Comparison of ENCODE assay signal across 15 cellular contexts in the genomic region with DNA sequence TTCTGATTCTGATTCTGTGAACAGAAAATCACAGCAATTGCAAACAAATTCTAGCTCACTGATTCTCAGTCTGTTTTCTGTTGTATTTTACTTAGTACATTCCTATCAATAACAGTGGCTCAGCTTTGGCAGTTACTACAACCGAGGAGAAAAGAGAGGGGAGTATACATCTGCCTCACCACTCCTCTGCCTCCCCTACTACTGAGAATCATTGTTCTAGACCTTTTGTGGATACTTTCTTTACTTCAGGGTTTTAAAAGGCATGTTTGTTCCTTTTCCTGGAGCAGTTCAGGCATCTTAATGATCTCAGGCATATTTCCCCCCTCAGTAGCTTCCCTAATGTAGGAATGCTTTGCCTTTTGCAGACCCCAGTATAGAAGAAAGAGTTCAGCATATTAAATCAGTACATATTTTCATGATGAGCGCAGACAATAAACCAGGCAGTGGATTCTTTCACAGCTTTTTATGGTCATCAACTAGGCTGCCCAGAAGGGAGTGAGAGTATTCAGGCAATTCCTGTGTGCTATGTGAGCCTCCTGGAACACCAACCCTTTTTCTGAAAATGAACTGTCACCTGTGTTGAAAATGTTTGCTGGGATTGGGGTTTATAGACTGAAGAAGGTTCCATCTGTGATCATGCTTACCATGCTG. TPM values are rescaled to one million over a fixed set of nuclear protein-coding genes. Genes with fewer than 3 reads are reported as not detected.
DNase-seq lines count a peak whose midpoint lies in the region; TF ChIP-seq lines count a peak whose summit lies in the region.
"Had no signal": no experiment of that assay in that cellular context is flagged by ENCODE, and none has a peak within 500 bp of the region (broad histone marks: within the 10 kb centered on the region; RNA-seq: fewer than 3 reads in every experiment).

No MANE protein-coding gene starts in this region.

- TF ChIP-seq CTCF in esophagus squamous epithelium (IDR thresholded peaks at IDR 0.05): no peak

- 50 to 60% methylated on average over 1 to 2 of the region's 2 CpGs for WGBS in esophagus squamous epithelium, 2 donors
- WGBS in neuronal stem cell (ENCODE audit: extremely low coverage in 2 of 2, insufficient read length in 2 of 2, insufficient replicate concordance in 1 of 2), 2 donors: no CpG with 5 or more reads among the region's 2 CpGs

- no peak overlapping the region for H4K91ac ChIP-seq in neuronal stem cell (ENCODE audit: low read depth, low read length, poor library complexity)

- H4K8ac ChIP-seq in neuronal stem cell (ENCODE audit: low read depth, low read length): no peak overlapping the region

- no peak overlapping the region for H3K18ac ChIP-seq in neuronal stem cell (ENCODE audit: low read length)

- no peak overlapping the region for H2BK15ac ChIP-seq in neuronal stem cell (ENCODE audit: low read length)

- H2BK120ac ChIP-seq in neuronal stem cell (ENCODE audit: low read depth, low read length): no peak overlapping the region

- DNase-seq in SK-N-MC (ENCODE audit: low read depth, low spot score) (no peak), esophagus squamous epithelium (lab: John Stamatoyannopoulos, UW) (no peak), neuronal stem cell (ENCODE audit: low spot score) (no peak), head of caudate nucleus (no peak), DMS53 treated with DMSO at 0.1 percent for 48 hours (lab: John Stamatoyannopoulos, UW; ENCODE audit: unreplicated experiment) (no peak)
- no peak for DNase-seq in activated CD4-positive, CD25-positive, alpha-beta regulatory T cell treated with anti-CD3 and anti-CD28 coated beads, Interleukin-2, amount 50 U/mL, for 72 hours
- no peak for DNase-seq in effector CD8-positive, alpha-beta T cell (lab: John Stamatoyannopoulos, UW)
- DNase-seq: activated CD4-positive, alpha-beta T cell treated with anti-CD3 and anti-CD28 coated beads for 1 hour; activated naive CD8-positive, alpha-beta T cell treated with anti-CD3 and anti-CD28 coated beads, Interleukin-2, amount 50 U/mL, for 24 hours; Karpas-422; NCI-H1694; right cardiac atrium; stimulated activated CD4-positive, alpha-beta T cell treated with anti-CD3 and anti-CD28 coated beads, Interleukin-4, amount 100 ng/mL, for 24 hours had no signal

- no peak overlapping the region for H2BK12ac ChIP-seq in neuronal stem cell (ENCODE audit: low read length)

- H3K27ac ChIP-seq in SK-N-MC (no peak overlapping the region), esophagus squamous epithelium (peak overlapping the region; percentile 49 to 81 (median 72)), neuronal stem cell (replicated peaks; ENCODE audit: low read length) (peak overlapping the region; percentile 26)
- H3K27ac ChIP-seq: coronary artery had no signal

- intact Hi-C loops in esophagus squamous epithelium (cut with DNase I): no loop called here
- intact Hi-C loops in head of caudate nucleus (cut with DNase I): loop anchor here (5.0 kb wide), 1 partner anchor 158 kb away; no protein-coding TSS in a partner anchor

- peak overlapping the region; percentile 3 for H3K9ac ChIP-seq in SK-N-MC (ENCODE audit: insufficient read length)
- H3K9ac ChIP-seq in neuronal stem cell (ENCODE audit: low read depth, low read length, poor library complexity): no peak overlapping the region

- no peak overlapping the region for H3K4me2 ChIP-seq in neuronal stem cell (ENCODE audit: insufficient read depth, low read length, poor library complexity, severe bottlenecking)

- no peak overlapping the region for H2AK5ac ChIP-seq in neuronal stem cell (ENCODE audit: low read depth, low read length)

- H3K27me3 ChIP-seq in esophagus squamous epithelium (no peaks in the 10 kb centered on the region), neuronal stem cell (ENCODE audit: control insufficient read depth in 3 of 3, insufficient read depth in 3 of 3, low read depth in 1 of 3, low read length in 3 of 3) (no peaks in the 10 kb centered on the region)

- H3K9me3 ChIP-seq in SK-N-MC (ENCODE audit: low read depth, low read length) (no peaks in the 10 kb centered on the region), esophagus squamous epithelium (no peaks in the 10 kb centered on the region), neuronal stem cell (replicated peaks in 1 of 2; ENCODE audit: control insufficient read depth in 2 of 2, insufficient read depth in 1 of 2, low read depth in 1 of 2, low read length in 2 of 2) (no peaks in the 10 kb centered on the region)

- H3K23ac ChIP-seq in neuronal stem cell (ENCODE audit: low read depth, low read length, poor library complexity): no peak overlapping the region

- H3K4me3 ChIP-seq in SK-N-MC: no peak overlapping the region
- H3K4me3 ChIP-seq in esophagus squamous epithelium: peak overlapping the region in 1 of 4 donors; percentile 7
- H3K4me3 ChIP-seq in neuronal stem cell (ENCODE audit: low read length in 2 of 2): no peak overlapping the region
- H3K4me3 ChIP-seq: coronary artery had no signal

- H3K4ac ChIP-seq in neuronal stem cell (ENCODE audit: low read length): no peak overlapping the region

- no peak overlapping the region for H3K14ac ChIP-seq in neuronal stem cell (ENCODE audit: low read length)

- peaks cover 2% of the 10 kb centered on the region for H3K79me1 ChIP-seq in neuronal stem cell (ENCODE audit: low read depth, low read length)

- no peak for TF ChIP-seq POLR2A in esophagus squamous epithelium (IDR thresholded peaks at IDR 0.05)

- H2BK5ac ChIP-seq in neuronal stem cell (ENCODE audit: low read length): no peak overlapping the region

- no peak overlapping the region for H2AFZ ChIP-seq in neuronal stem cell (ENCODE audit: low read length)

- H3K4me1 ChIP-seq in esophagus squamous epithelium: peaks cover 0 to 12% (median 0%) of the 10 kb centered on the region in 3 donors
- H3K4me1 ChIP-seq in neuronal stem cell (ENCODE audit: control insufficient read depth in 2 of 2, insufficient read depth in 1 of 2, low read depth in 1 of 2, low read length in 2 of 2): peaks cover 2 to 7% of the 10 kb centered on the region in 2 donors

- H3K36me3 ChIP-seq in SK-N-MC (ENCODE audit: insufficient read depth, low read length): peaks cover 37% of the 10 kb centered on the region
- H3K36me3 ChIP-seq in esophagus squamous epithelium: peaks cover 0 to 87% (median 5%) of the 10 kb centered on the region in 3 donors
- H3K36me3 ChIP-seq in neuronal stem cell (replicated peaks in 1 of 2; ENCODE audit: control insufficient read depth in 2 of 2, insufficient read depth in 2 of 2, low read length in 2 of 2): peaks cover 5 to 69% of the 10 kb centered on the region in 2 donors

RNA-seq across cellular contexts. Expression of gene STAMBP, which starts 10.3 kb away (rescaled TPM):
- 10 to 100 TPM; 23.5 to 36.8 (median 32.5) TPM for total RNA-seq in esophagus squamous epithelium
- polyA plus RNA-seq in neuronal stem cell (2013, experiment 1 of 2): 53.2 TPM
- polyA plus RNA-seq in neuronal stem cell (2013, experiment 2 of 2): 52.9 TPM

RNA-seq across cellular contexts. Expression of gene ACTG2, which starts 53.8 kb away (rescaled TPM):
- 100 to 1,000 TPM in 3 of 4 donors, 10 to 100 TPM in 1; 37.7 to 809 (median 109) TPM for total RNA-seq in esophagus squamous epithelium
- polyA plus RNA-seq in neuronal stem cell (2013, experiment 1 of 2): 0.77 TPM
- polyA plus RNA-seq in neuronal stem cell (2013, experiment 2 of 2): 0.73 TPM

RNA-seq across cellular contexts. Expression of gene C2orf78, which starts 55.0 kb away (rescaled TPM):
- total RNA-seq in esophagus squamous epithelium: not detected
- 0.03 TPM for polyA plus RNA-seq in neuronal stem cell (2013, experiment 1 of 2)
- 0.01 TPM for polyA plus RNA-seq in neuronal stem cell (2013, experiment 2 of 2)
- total RNA-seq: right cardiac atrium, RPMI7951 had no signal
- polyA plus RNA-seq: right cardiac atrium had no signal

RNA-seq across cellular contexts. Expression of gene DUSP11, which starts 59.1 kb away (rescaled TPM):
- total RNA-seq in esophagus squamous epithelium: 10 to 100 TPM; 24.5 to 48.2 (median 41.0) TPM
- 21.1 TPM for polyA plus RNA-seq in neuronal stem cell (2013, experiment 1 of 2)
- polyA plus RNA-seq in neuronal stem cell (2013, experiment 2 of 2): 22.7 TPM
